Comparison of ENCODE assay signal across 14 cellular contexts in genomic region chr7:104453190-104453589, GRCh38.
DNase-seq lines count a peak whose midpoint lies in the region; ATAC-seq and TF ChIP-seq lines count a peak whose summit lies in the region.
"Had no signal": no experiment of that assay in that cellular context is flagged by ENCODE, and none has a peak within 500 bp of the region (broad histone marks: within the 10 kb centered on the region; RNA-seq: fewer than 3 reads in every experiment).

No MANE protein-coding gene starts in this region.

- TF ChIP-seq CTCF in VCaP (conservative IDR thresholded peaks at IDR 0.05) = peak; percentile 23; the same call in 1 of the 2 replicates

- H3K27ac ChIP-seq in VCaP = no peak overlapping the region
- H3K27ac ChIP-seq: BLaER1 treated with 17β-estradiol and CSF1 and Interleukin-3, amounts not matched to agents 10 nM and 100 nM had no signal

- ATAC-seq in GM21576 (IDR thresholded peaks at IDR 0.05; ENCODE audit: unreplicated experiment) = no peak

- peak; percentile 7 for DNase-seq in NCI-H2171 treated with DMSO at 0.1 percent for 48 hours (lab: John Stamatoyannopoulos, UW)
- no peak for DNase-seq in NCI-H2171 (lab: John Stamatoyannopoulos, UW)
- peak; percentile 25 for DNase-seq in iPS DF 19.7 (ENCODE audit: low read depth, low spot score)
- no peak for DNase-seq in NCI-H345 (lab: John Stamatoyannopoulos, UW)
- DNase-seq in hepatic stellate cell (ENCODE audit: low spot score) = no peak
- DNase-seq: ACHN; Calu3; CD4-positive, alpha-beta T cell; DND-41; GDM1; H9 had no signal

Comparison
In these comparisons a context has a peak if more than half of its experiments do, and no peak if none do; other contexts are left out.
1. DNase-seq: peak in NCI-H2171 treated with DMSO at 0.1 percent for 48 hours (single experiment) and iPS DF 19.7 (single experiment); none in NCI-H2171 (single experiment), NCI-H345 (single experiment) and hepatic stellate cell (single experiment).